In genomic region chr11:117384045-117384444, GRCh38 we compare ENCODE assay signal across 14 cellular contexts. TPM values are rescaled to one million over a fixed set of nuclear protein-coding genes. Genes with fewer than 3 reads are reported as not detected.
A peak's percentile ranks its signal among the peaks of the same experiment; 100 is the strongest.
DNase-seq lines count a peak whose midpoint lies in the region; ATAC-seq, FAIRE-seq and TF ChIP-seq lines count a peak whose summit lies in the region.
"Had no signal": no experiment of that assay in that cellular context is flagged by ENCODE, and none has a peak within 500 bp of the region (broad histone marks: within the 10 kb centered on the region; RNA-seq: fewer than 3 reads in every experiment).

No MANE protein-coding gene starts in this region.

- H3K27ac ChIP-seq in A673 (ENCODE audit: low read depth, low read length, poor library complexity, severe bottlenecking) = no peak overlapping the region
- H3K27ac ChIP-seq: upper lobe of right lung had no signal

- TF ChIP-seq CTCF in bronchial epithelial cell (IDR thresholded peaks at IDR 0.05; ENCODE audit: insufficient read depth, low read length, severe bottlenecking) = no peak
- TF ChIP-seq CTCF in kidney epithelial cell (IDR thresholded peaks at IDR 0.05; ENCODE audit: insufficient read depth, low read length, poor library complexity, severe bottlenecking) = no peak
- no peak for TF ChIP-seq CTCF in A673 (conservative IDR thresholded peaks at IDR 0.05; ENCODE audit: low read depth, low read length)

- CTCF ChIA-PET in A673 (lab: Charles Lee) = no interaction called here

- no peaks in the 10 kb centered on the region for H3K9me3 ChIP-seq in A673 (ENCODE audit: low read depth, low read length, poor library complexity, severe bottlenecking)
- H3K9me3 ChIP-seq: upper lobe of right lung had no signal

- intact Hi-C loops in A673 (cut with micrococcal nuclease; ENCODE audit: unreplicated experiment) = no loop called here

- H3K27me3 ChIP-seq in bronchial epithelial cell (ENCODE audit: control insufficient read depth, insufficient read depth, low read length) (no peaks in the 10 kb centered on the region), kidney epithelial cell (ENCODE audit: control insufficient read depth, insufficient read depth, low read length) (no peaks in the 10 kb centered on the region), A673 (replicated peaks; ENCODE audit: insufficient read depth, low read depth, low read length, poor library complexity) (no peaks in the 10 kb centered on the region)
- H3K27me3 ChIP-seq: upper lobe of right lung had no signal

- DNase-seq in AG08395 (ENCODE audit: low spot score) = peak; percentile 90
- DNase-seq in HTR-8/SVneo (ENCODE audit: insufficient read length, low spot score) = peak; percentile 58
- DNase-seq in bronchial epithelial cell (ENCODE audit: low read depth) = peak; percentile 96
- DNase-seq in kidney epithelial cell (ENCODE audit: low read depth) = peak; percentile 86
- DNase-seq in NCI-H524 treated with DMSO at 0.1 percent for 48 hours (lab: John Stamatoyannopoulos, UW) = no peak
- no peak for DNase-seq in A673 (ENCODE audit: low spot score)
- DNase-seq in cortex of kidney (lab: John Stamatoyannopoulos, UW) = no peak
- DNase-seq: activated CD4-positive, CD25-positive, alpha-beta regulatory T cell; CD4-positive, CD25-positive, alpha-beta regulatory T cell; KG1; retina; upper lobe of right lung had no signal

- POLR2A ChIA-PET in A673 (lab: Charles Lee; ENCODE audit: low non-redundant PET) = no interaction called here

- BruUV-seq in A673 (replicated peaks; lab: Mats Ljungman, UMichigan) = no TSS peak

- H3K4me1 ChIP-seq in A673 (ENCODE audit: insufficient read depth, low read length, poor library complexity, severe bottlenecking) = no peaks in the 10 kb centered on the region
- H3K4me1 ChIP-seq: upper lobe of right lung had no signal

- H3K4me3 ChIP-seq in bronchial epithelial cell (ENCODE audit: low read depth, low read length) = no peak overlapping the region
- no peak overlapping the region for H3K4me3 ChIP-seq in kidney epithelial cell (ENCODE audit: low read depth, low read length)
- no peak overlapping the region for H3K4me3 ChIP-seq in A673 (ENCODE audit: low read depth, low read length, poor library complexity, severe bottlenecking)
- H3K4me3 ChIP-seq: GM23338, upper lobe of right lung had no signal

- H3K36me3 ChIP-seq in bronchial epithelial cell (ENCODE audit: control insufficient read depth, insufficient read depth, low read length) = peaks cover 22% of the 10 kb centered on the region
- peaks cover 4% of the 10 kb centered on the region for H3K36me3 ChIP-seq in kidney epithelial cell (ENCODE audit: control insufficient read depth, insufficient read depth, low read length)
- H3K36me3 ChIP-seq in A673 (ENCODE audit: insufficient read depth, low read length, poor library complexity, severe bottlenecking) = peaks cover 6% of the 10 kb centered on the region

- FAIRE-seq in HTR-8/SVneo (lab: Jason Lieb, UNC) (peak; percentile 67), bronchial epithelial cell (lab: Jason Lieb, UNC) (peak; percentile 99)

- no peak for ATAC-seq in HG03135 (IDR thresholded peaks at IDR 0.05; ENCODE audit: unreplicated experiment)
- ATAC-seq: GM23338, upper lobe of right lung had no signal

RNA-seq across cellular contexts. Expression of gene CEP164, which starts 56.4 kb away (rescaled TPM):
- total RNA-seq in bronchial epithelial cell = 20.3 and 28.3 TPM in 2 replicates
- 27.5 and 28.8 TPM in 2 replicates for total RNA-seq in kidney epithelial cell
- 39.4 and 43.3 TPM in 2 replicates for total RNA-seq in A673 (2021)

Comparison
In these comparisons a context has a peak if more than half of its experiments do, and no peak if none do; other contexts are left out.
1. DNase-seq: peak in AG08395 (single experiment), HTR-8/SVneo (single experiment), bronchial epithelial cell (single experiment) and kidney epithelial cell (single experiment); none in NCI-H524 treated with DMSO at 0.1 percent for 48 hours (single experiment), A673 (single experiment) and cortex of kidney (single experiment).